ENCODE assay signal across 20 cellular contexts in the genomic region with DNA sequence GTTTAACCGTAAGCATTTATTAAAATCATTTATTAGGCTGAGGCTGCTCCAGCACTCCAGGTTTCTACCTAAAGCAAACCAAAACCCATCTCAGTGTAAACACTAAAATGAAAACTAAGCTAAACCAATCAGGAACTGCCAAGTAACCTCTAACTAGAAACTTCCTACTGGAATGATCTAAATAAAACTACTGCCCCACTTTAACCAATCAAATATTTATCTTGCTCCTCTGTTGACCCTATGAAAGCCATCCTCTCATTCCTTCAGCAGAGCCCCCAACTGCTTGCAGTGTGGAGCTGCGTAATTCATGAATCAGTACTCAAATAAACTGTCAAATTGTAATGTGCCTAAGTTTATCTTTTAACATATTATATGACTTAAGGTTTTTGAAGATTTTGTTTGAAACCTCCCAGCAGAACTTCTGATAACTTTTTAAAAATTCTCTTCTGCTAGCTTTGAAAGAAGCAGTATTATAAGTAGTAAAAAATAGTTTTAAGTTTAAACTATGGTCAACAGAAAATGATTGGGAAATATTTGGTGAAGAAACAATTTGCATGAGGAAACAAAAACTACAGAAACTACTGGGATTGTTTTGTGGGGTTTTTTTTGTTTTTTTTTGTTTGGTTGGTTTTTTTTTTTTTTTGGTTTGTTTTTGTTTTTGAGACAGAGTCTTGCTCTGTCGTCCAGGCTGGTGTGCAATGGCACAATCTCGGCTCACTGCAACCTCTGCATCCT. TPM values are rescaled to one million over a fixed set of nuclear protein-coding genes. Genes with fewer than 3 reads are reported as not detected.
A peak's percentile ranks its signal among the peaks of the same experiment; 100 is the strongest.
DNase-seq lines count a peak whose midpoint lies in the region; ATAC-seq, FAIRE-seq and TF ChIP-seq lines count a peak whose summit lies in the region.
"Had no signal": no experiment of that assay in that cellular context is flagged by ENCODE, and none has a peak within 500 bp of the region (broad histone marks: within the 10 kb centered on the region; RNA-seq: fewer than 3 reads in every experiment).

No MANE protein-coding gene starts in this region.

- H3K27ac Mint-ChIP-seq in astrocyte (ENCODE audit: unreplicated experiment), result no peak overlapping the region
- H3K27ac Mint-ChIP-seq in activated CD4-positive, alpha-beta T cell treated with anti-CD3 and anti-CD28 coated beads, Interleukin-2, amount 10 ng/mL, durations not matched to agents 24 days and 14 days, result no peak overlapping the region
- H3K27ac Mint-ChIP-seq: CD4-positive, alpha-beta T cell; naive B cell; stimulated activated effector memory CD8-positive, alpha-beta T cell treated with anti-CD3 and anti-CD28 coated beads, Interleukin-12 subunit alpha, Interleukin-12 subunit beta, amount 100 ng/mL, for 72 hours; T-cell had no signal

- H2AFZ ChIP-seq in astrocyte (ENCODE audit: low read depth, low read length), result no peak overlapping the region

- H3K9me3 ChIP-seq in astrocyte (ENCODE audit: insufficient read depth, low read depth, low read length) (no peaks in the 10 kb centered on the region), left lung (peaks cover 0 to 4% of the 10 kb centered on the region in 2 donors), sigmoid colon (no peaks in the 10 kb centered on the region)
- H3K9me3 ChIP-seq: thoracic aorta had no signal

- no peak overlapping the region for H3K4me3 Mint-ChIP-seq in astrocyte (ENCODE audit: unreplicated experiment)
- H3K4me3 Mint-ChIP-seq in activated CD4-positive, alpha-beta T cell treated with anti-CD3 and anti-CD28 coated beads, Interleukin-2, amount 10 ng/mL, durations not matched to agents 24 days and 14 days, result no peak overlapping the region
- H3K4me3 Mint-ChIP-seq: CD4-positive, alpha-beta T cell; naive B cell; stimulated activated effector memory CD8-positive, alpha-beta T cell treated with anti-CD3 and anti-CD28 coated beads, Interleukin-12 subunit alpha, Interleukin-12 subunit beta, amount 100 ng/mL, for 72 hours; T-cell had no signal

- WGBS in sigmoid colon, 2 donors, result 73 to 79% methylated on average over 4 of the region's 4 CpGs

- H3K4me1 Mint-ChIP-seq in astrocyte (ENCODE audit: low read depth, unreplicated experiment), result peaks cover 18% of the 10 kb centered on the region
- H3K4me1 Mint-ChIP-seq in activated CD4-positive, alpha-beta T cell treated with anti-CD3 and anti-CD28 coated beads, Interleukin-2, amount 10 ng/mL, durations not matched to agents 24 days and 14 days, result no peaks in the 10 kb centered on the region
- H3K4me1 Mint-ChIP-seq: naive B cell; stimulated activated effector memory CD8-positive, alpha-beta T cell treated with anti-CD3 and anti-CD28 coated beads, Interleukin-12 subunit alpha, Interleukin-12 subunit beta, amount 100 ng/mL, for 72 hours; T-cell had no signal

- no peaks in the 10 kb centered on the region for H3K9me3 Mint-ChIP-seq in astrocyte (ENCODE audit: unreplicated experiment)
- peaks cover 5% of the 10 kb centered on the region for H3K9me3 Mint-ChIP-seq in activated CD4-positive, alpha-beta T cell treated with anti-CD3 and anti-CD28 coated beads, Interleukin-2, amount 10 ng/mL, durations not matched to agents 24 days and 14 days

- no peaks in the 10 kb centered on the region for H3K27me3 Mint-ChIP-seq in astrocyte (ENCODE audit: low read depth, unreplicated experiment)
- no peaks in the 10 kb centered on the region for H3K27me3 Mint-ChIP-seq in activated CD4-positive, alpha-beta T cell treated with anti-CD3 and anti-CD28 coated beads, Interleukin-2, amount 10 ng/mL, durations not matched to agents 24 days and 14 days
- H3K27me3 Mint-ChIP-seq: CD4-positive, alpha-beta T cell; naive B cell; T-cell had no signal

- H4K20me1 ChIP-seq in astrocyte (ENCODE audit: insufficient read depth, low read length), result no peaks in the 10 kb centered on the region

- H3K36me3 ChIP-seq in astrocyte (ENCODE audit: insufficient read depth, low read length) (no peaks in the 10 kb centered on the region), left lung (no peaks in the 10 kb centered on the region), sigmoid colon (no peaks in the 10 kb centered on the region)
- H3K36me3 ChIP-seq: thoracic aorta had no signal

- peak; percentile 39 for DNase-seq in Daoy (ENCODE audit: low read depth)
- DNase-seq in M059J (ENCODE audit: low read depth), result peak; percentile 77
- peak; percentile 27 for DNase-seq in astrocyte (ENCODE audit: low read depth)
- DNase-seq in left lung, result no peak
- no peak for DNase-seq in activated CD4-positive, alpha-beta T cell treated with anti-CD3 and anti-CD28 coated beads, Interleukin-2, amount 10 ng/mL, durations not matched to agents 24 days and 14 days
- DNase-seq in sigmoid colon, result no peak
- DNase-seq in DMS114 treated with DMSO at 0.1 percent for 48 hours (lab: John Stamatoyannopoulos, UW; ENCODE audit: unreplicated experiment), result no peak
- DNase-seq in NCI-H187 treated with DMSO at 0.1 percent for 48 hours (lab: John Stamatoyannopoulos, UW), result no peak
- DNase-seq: CD4-positive, alpha-beta T cell; central memory CD4-positive, alpha-beta T cell; head of caudate nucleus; naive B cell; NCI-H146; NK-92 treated with Interleukin-12 subunit alpha and Interleukin-12 subunit beta, amount 100 ng/mL, for 24 hours; right cardiac atrium; T-cell had no signal

- H3K27ac ChIP-seq in astrocyte (ENCODE audit: low read depth, low read length), result no peak overlapping the region
- H3K27ac ChIP-seq in left lung, result no peak overlapping the region
- H3K27ac ChIP-seq in sigmoid colon, result no peak overlapping the region
- H3K27ac ChIP-seq: thoracic aorta had no signal

- H3K9ac ChIP-seq in astrocyte (ENCODE audit: low read length), result no peak overlapping the region

- TF ChIP-seq CTCF in astrocyte (IDR thresholded peaks at IDR 0.05; ENCODE audit: insufficient read depth, low read depth, low read length) (no peak), left lung (IDR thresholded peaks at IDR 0.05) (no peak), sigmoid colon (IDR thresholded peaks at IDR 0.05) (no peak)

- no peak for TF ChIP-seq EP300 in sigmoid colon (IDR thresholded peaks at IDR 0.05)

- peak; percentile 41 for ATAC-seq in left lung
- ATAC-seq: esophagus mucosa; right cardiac atrium; stimulated activated effector memory CD8-positive, alpha-beta T cell treated with anti-CD3 and anti-CD28 coated beads, Interleukin-12 subunit alpha, Interleukin-12 subunit beta, amount 100 ng/mL, for 72 hours; T-cell had no signal

- H3K4me1 ChIP-seq in astrocyte (ENCODE audit: insufficient read depth, low read length), result no peaks in the 10 kb centered on the region
- H3K4me1 ChIP-seq in left lung, result no peaks in the 10 kb centered on the region
- H3K4me1 ChIP-seq in sigmoid colon, result no peaks in the 10 kb centered on the region

- H3K79me2 ChIP-seq in astrocyte (ENCODE audit: insufficient read depth, low read length), result no peaks in the 10 kb centered on the region

- no peak for TF ChIP-seq POLR2A in sigmoid colon (IDR thresholded peaks at IDR 0.05)

- intact Hi-C loops in left lung (cut with DNase I), result no loop called here
- intact Hi-C loops in activated CD4-positive, alpha-beta T cell treated with anti-CD3 and anti-CD28 coated beads, Interleukin-2, amount 10 ng/mL, durations not matched to agents 24 days and 14 days (cut with micrococcal nuclease), result no loop called here
- intact Hi-C loops in sigmoid colon (cut with DNase I), result no loop called here

- H3K4me2 ChIP-seq in astrocyte (ENCODE audit: low read length), result no peak overlapping the region

- no peaks in the 10 kb centered on the region for H3K36me3 Mint-ChIP-seq in astrocyte (ENCODE audit: low read depth, unreplicated experiment)
- no peaks in the 10 kb centered on the region for H3K36me3 Mint-ChIP-seq in activated CD4-positive, alpha-beta T cell treated with anti-CD3 and anti-CD28 coated beads, Interleukin-2, amount 10 ng/mL, durations not matched to agents 24 days and 14 days (ENCODE audit: low read depth)
- H3K36me3 Mint-ChIP-seq: naive B cell; stimulated activated effector memory CD8-positive, alpha-beta T cell treated with anti-CD3 and anti-CD28 coated beads, Interleukin-12 subunit alpha, Interleukin-12 subunit beta, amount 100 ng/mL, for 72 hours; T-cell had no signal

- H3K27me3 ChIP-seq in astrocyte (ENCODE audit: insufficient read depth, low read length) (no peaks in the 10 kb centered on the region), left lung (no peaks in the 10 kb centered on the region), sigmoid colon (no peaks in the 10 kb centered on the region)

- FAIRE-seq in astrocyte (lab: Jason Lieb, UNC), result no peak
- FAIRE-seq: keratinocyte had no signal

- H3K4me3 ChIP-seq in astrocyte (ENCODE audit: insufficient read depth, low read depth, low read length) (no peak overlapping the region), left lung (no peak overlapping the region), sigmoid colon (no peak overlapping the region)
- H3K4me3 ChIP-seq: thoracic aorta had no signal

RNA-seq across cellular contexts. Expression of a gene that starts 47.4 kb away (rescaled TPM):
- 0.65 and 1.5 TPM in 2 replicates for total RNA-seq in Daoy (2014; rRNA removed; shearing (Covaris generic))
- 3.8 and 6.2 TPM in 2 replicates for total RNA-seq in M059J (2014; rRNA removed; shearing (Covaris generic))
- total RNA-seq in astrocyte (9.0 and 9.8 TPM in 2 replicates), left lung (1 to 10 TPM; 2.0 to 2.5 TPM), sigmoid colon (1 to 10 TPM in 3 of 4 donors, under 1 TPM in 1; 0.68 to 2.3 (median 1.4) TPM)
- not detected in 2 replicates for total RNA-seq in activated CD4-positive, alpha-beta T cell treated with anti-CD3 and anti-CD28 coated beads, Interleukin-2, amount 10 ng/mL, durations not matched to agents 24 days and 14 days
- polyA plus RNA-seq in sigmoid colon, result under 1 TPM in 1 of 3 donors, not detected in 2; 0.69 TPM
- total RNA-seq: CD4-positive, alpha-beta T cell; T-cell had no signal

Comparison
In these comparisons a context has a peak if more than half of its experiments do, and no peak if none do; other contexts are left out.
1. DNase-seq: peak in Daoy (single experiment), M059J (single experiment) and astrocyte (single experiment); none in left lung (0 of 2), activated CD4-positive, alpha-beta T cell treated with anti-CD3 and anti-CD28 coated beads, Interleukin-2, amount 10 ng/mL, durations not matched to agents 24 days and 14 days (single experiment), sigmoid colon (single experiment), DMS114 treated with DMSO at 0.1 percent for 48 hours (single experiment) and NCI-H187 treated with DMSO at 0.1 percent for 48 hours (single experiment).